In the genomic region with DNA sequence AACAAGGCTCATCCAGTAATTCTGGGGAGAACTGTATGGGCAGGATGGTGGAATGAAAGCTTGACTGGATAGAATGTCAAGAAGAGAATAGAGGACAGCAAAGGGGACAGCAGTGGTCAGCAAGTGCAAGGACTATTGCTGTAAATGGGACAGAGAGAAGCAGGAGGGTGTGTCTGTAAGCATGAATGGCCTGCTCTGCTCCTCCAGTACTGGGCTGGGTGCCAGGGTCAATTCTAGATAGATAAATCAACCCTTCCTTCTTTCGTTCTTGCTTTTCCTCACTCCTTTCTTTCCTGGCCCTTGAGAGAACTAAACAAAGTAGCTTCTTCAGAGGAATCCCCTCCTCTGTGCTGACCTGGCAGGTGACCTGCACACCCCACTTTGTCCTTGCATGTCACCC, we compare ENCODE assay signal across 19 cellular contexts.
"Had no signal": no experiment of that assay in that cellular context is flagged by ENCODE, and none has a peak within 500 bp of the region (broad histone marks: within the 10 kb centered on the region; RNA-seq: fewer than 3 reads in every experiment).

No MANE protein-coding gene starts in this region.

- DNase-seq: dermis blood vessel endothelial cell; effector memory CD4-positive, alpha-beta T cell; foreskin melanocyte; glutamatergic neuron; heart right ventricle; hippocampal formation; left cardiac atrium; left ventricle myocardium inferior; lower lobe of right lung; naive B cell; pancreas; stimulated activated CD4-positive, alpha-beta T cell treated with anti-CD3 and anti-CD28 coated beads, Interleukin-12 subunit alpha, Interleukin-12 subunit beta, amount 100 ng/mL, for 4 hours; stimulated activated CD4-positive, alpha-beta T cell treated with anti-CD3 and anti-CD28 coated beads, Interleukin-1b, Interleukin-23, amount 100 ng/mL, for 48 hours; stimulated activated CD4-positive, alpha-beta T cell treated with anti-CD3 and anti-CD28 coated beads, Interleukin-4, amount 100 ng/mL, for 1 hour; stimulated activated naive CD8-positive, alpha-beta T cell treated with anti-CD3 and anti-CD28 coated beads, Interleukin-15, Interleukin-2, amounts not matched to agents 100 U/mL and 50 U/mL, for 24 hours had no signal

- H3K4me3 Mint-ChIP-seq: naive B cell; natural killer cell treated with Interleukin-12 subunit alpha and Interleukin-12 subunit beta and Interleukin-15 and Interleukin-18, amount 100 ng/mL, for 72 hours; neural crest cell; stimulated activated effector memory CD8-positive, alpha-beta T cell treated with anti-CD3 and anti-CD28 coated beads, Interleukin-12 subunit alpha, Interleukin-12 subunit beta, amount 100 ng/mL, for 72 hours had no signal

- H3K27me3 Mint-ChIP-seq: naive B cell had no signal

- H3K36me3 Mint-ChIP-seq: naive B cell; natural killer cell treated with Interleukin-12 subunit alpha and Interleukin-12 subunit beta and Interleukin-15 and Interleukin-18, amount 100 ng/mL, for 72 hours; stimulated activated effector memory CD8-positive, alpha-beta T cell treated with anti-CD3 and anti-CD28 coated beads, Interleukin-12 subunit alpha, Interleukin-12 subunit beta, amount 100 ng/mL, for 72 hours had no signal

- ATAC-seq: heart right ventricle; left cardiac atrium; lower lobe of right lung; natural killer cell treated with Interleukin-12 subunit alpha and Interleukin-12 subunit beta and Interleukin-15 and Interleukin-18, amount 100 ng/mL, for 72 hours; pancreas; sciatic nerve; stimulated activated effector memory CD8-positive, alpha-beta T cell treated with anti-CD3 and anti-CD28 coated beads, Interleukin-12 subunit alpha, Interleukin-12 subunit beta, amount 100 ng/mL, for 72 hours; stimulated activated naive CD8-positive, alpha-beta T cell treated with anti-CD3 and anti-CD28 coated beads, Interleukin-15, Interleukin-2, amounts not matched to agents 100 U/mL and 50 U/mL, for 24 hours had no signal

- H3K9me3 Mint-ChIP-seq: natural killer cell treated with Interleukin-12 subunit alpha and Interleukin-12 subunit beta and Interleukin-15 and Interleukin-18, amount 100 ng/mL, for 72 hours; neural crest cell; stimulated activated effector memory CD8-positive, alpha-beta T cell treated with anti-CD3 and anti-CD28 coated beads, Interleukin-12 subunit alpha, Interleukin-12 subunit beta, amount 100 ng/mL, for 72 hours had no signal

- H3K27ac Mint-ChIP-seq: natural killer cell treated with Interleukin-12 subunit alpha and Interleukin-12 subunit beta and Interleukin-15 and Interleukin-18, amount 100 ng/mL, for 72 hours; stimulated activated effector memory CD8-positive, alpha-beta T cell treated with anti-CD3 and anti-CD28 coated beads, Interleukin-12 subunit alpha, Interleukin-12 subunit beta, amount 100 ng/mL, for 72 hours had no signal

- H3K4me1 Mint-ChIP-seq: naive B cell, neural crest cell had no signal
